In genomic region chr10:121296856-121297255, GRCh38 we compare ENCODE assay signal across 27 cellular contexts.
"Had no signal": no experiment of that assay in that cellular context is flagged by ENCODE, and none has a peak within 500 bp of the region (broad histone marks: within the 10 kb centered on the region; RNA-seq: fewer than 3 reads in every experiment).

No MANE protein-coding gene starts in this region.

- H3K4me3 ChIP-seq: heart left ventricle, pancreas, prostate gland, sigmoid colon, thoracic aorta had no signal

- H3K27me3 Mint-ChIP-seq: dendritic cell treated with granulocyte-macrophage colony-stimulating factor and Interleukin-4, amounts not matched to agents 40 ng/mL and 50 ng/mL, for 4 days had no signal

- H3K4me1 ChIP-seq: heart left ventricle, pancreas, prostate gland had no signal

- H3K9me3 Mint-ChIP-seq: activated CD8-positive, alpha-beta T cell treated with anti-CD3 and anti-CD28 coated beads for 36 hours; dendritic cell treated with granulocyte-macrophage colony-stimulating factor and Interleukin-4, amounts not matched to agents 40 ng/mL and 50 ng/mL, for 4 days; endodermal cell; stimulated activated effector memory CD8-positive, alpha-beta T cell treated with anti-CD3 and anti-CD28 coated beads, Interleukin-12 subunit alpha, Interleukin-12 subunit beta, amount 100 ng/mL, for 72 hours; stimulated activated naive CD8-positive, alpha-beta T cell treated with anti-CD3 and anti-CD28 coated beads, Interleukin-15, Interleukin-2, amounts not matched to agents 100 ng/mL and 50 ng/mL, for 24 hours had no signal

- H3K9me3 ChIP-seq: heart left ventricle, pancreas, prostate gland, sigmoid colon, thoracic aorta had no signal

- H3K4me3 Mint-ChIP-seq: activated CD8-positive, alpha-beta T cell treated with anti-CD3 and anti-CD28 coated beads for 36 hours; activated T-cell treated with anti-CD3 and anti-CD28 coated beads, Interleukin-2, amount 50 U/mL, for 4 hours; activated T-helper 17 cell treated with anti-CD3 and anti-CD28 coated beads, Interleukin-2, amount 50 U/mL, for 72 hours; dendritic cell treated with granulocyte-macrophage colony-stimulating factor and Interleukin-4, amounts not matched to agents 40 ng/mL and 50 ng/mL, for 4 days; endodermal cell; mesothelial cell of epicardium; naive B cell; stimulated activated effector memory CD8-positive, alpha-beta T cell treated with anti-CD3 and anti-CD28 coated beads, Interleukin-12 subunit alpha, Interleukin-12 subunit beta, amount 100 ng/mL, for 72 hours; stimulated activated naive CD8-positive, alpha-beta T cell treated with anti-CD3 and anti-CD28 coated beads, Interleukin-15, Interleukin-2, amounts not matched to agents 100 ng/mL and 50 ng/mL, for 24 hours had no signal

- H3K36me3 ChIP-seq: heart left ventricle, pancreas, prostate gland, sigmoid colon, thoracic aorta had no signal

- H3K4me1 Mint-ChIP-seq: activated T-helper 17 cell treated with anti-CD3 and anti-CD28 coated beads, Interleukin-2, amount 50 U/mL, for 72 hours; endodermal cell; naive B cell; stimulated activated effector memory CD8-positive, alpha-beta T cell treated with anti-CD3 and anti-CD28 coated beads, Interleukin-12 subunit alpha, Interleukin-12 subunit beta, amount 100 ng/mL, for 72 hours had no signal

- ATAC-seq: activated CD8-positive, alpha-beta T cell treated with anti-CD3 and anti-CD28 coated beads for 36 hours; activated T-cell treated with anti-CD3 and anti-CD28 coated beads, Interleukin-2, amount 50 U/mL, for 4 hours; activated T-helper 17 cell treated with anti-CD3 and anti-CD28 coated beads, Interleukin-2, amount 50 U/mL, for 72 hours; esophagus mucosa; heart left ventricle; pancreas; stimulated activated effector memory CD8-positive, alpha-beta T cell treated with anti-CD3 and anti-CD28 coated beads, Interleukin-12 subunit alpha, Interleukin-12 subunit beta, amount 100 ng/mL, for 72 hours had no signal

- H3K27ac ChIP-seq: pancreas, prostate gland, thoracic aorta had no signal

- H3K36me3 Mint-ChIP-seq: mesothelial cell of epicardium; naive B cell; stimulated activated effector memory CD8-positive, alpha-beta T cell treated with anti-CD3 and anti-CD28 coated beads, Interleukin-12 subunit alpha, Interleukin-12 subunit beta, amount 100 ng/mL, for 72 hours had no signal

- H3K27me3 ChIP-seq: pancreas, sigmoid colon had no signal

- H3K27ac Mint-ChIP-seq: activated CD8-positive, alpha-beta T cell treated with anti-CD3 and anti-CD28 coated beads for 36 hours; activated T-helper 17 cell treated with anti-CD3 and anti-CD28 coated beads, Interleukin-2, amount 50 U/mL, for 72 hours; dendritic cell treated with granulocyte-macrophage colony-stimulating factor and Interleukin-4, amounts not matched to agents 40 ng/mL and 50 ng/mL, for 4 days; endodermal cell; mesothelial cell of epicardium; naive B cell; stimulated activated effector memory CD8-positive, alpha-beta T cell treated with anti-CD3 and anti-CD28 coated beads, Interleukin-12 subunit alpha, Interleukin-12 subunit beta, amount 100 ng/mL, for 72 hours; stimulated activated naive CD8-positive, alpha-beta T cell treated with anti-CD3 and anti-CD28 coated beads, Interleukin-15, Interleukin-2, amounts not matched to agents 100 ng/mL and 50 ng/mL, for 24 hours had no signal

- DNase-seq: activated CD4-positive, alpha-beta T cell treated with anti-CD3 and anti-CD28 coated beads for 1 hour; activated CD4-positive, alpha-beta T cell treated with anti-CD3 and anti-CD28 coated beads, Interleukin-2, amount 50 U/mL, for 1 hour; activated CD8-positive, alpha-beta T cell treated with anti-CD3 and anti-CD28 coated beads for 36 hours; activated gamma-delta T cell treated with Interleukin-2 at 50 U/mL for 16 hours; activated naive CD4-positive, alpha-beta T cell treated with anti-CD3 and anti-CD28 coated beads, Interleukin-2, amount 50 U/mL, for 16 hours; activated T-cell treated with anti-CD3 and anti-CD28 coated beads, Interleukin-2, amount 50 U/mL, for 4 hours; amniotic stem cell; caudate nucleus; endodermal cell; foreskin fibroblast; heart left ventricle; hypothalamus; naive B cell; pancreas; sigmoid colon; small intestine; stimulated activated CD4-positive, alpha-beta T cell treated with anti-CD3 and anti-CD28 coated beads, Interleukin-4, amount 100 ng/mL, for 24 hours; T1000; trophoblast cell had no signal
